8 cellular contexts compared by ENCODE assay signal in the genomic region with DNA sequence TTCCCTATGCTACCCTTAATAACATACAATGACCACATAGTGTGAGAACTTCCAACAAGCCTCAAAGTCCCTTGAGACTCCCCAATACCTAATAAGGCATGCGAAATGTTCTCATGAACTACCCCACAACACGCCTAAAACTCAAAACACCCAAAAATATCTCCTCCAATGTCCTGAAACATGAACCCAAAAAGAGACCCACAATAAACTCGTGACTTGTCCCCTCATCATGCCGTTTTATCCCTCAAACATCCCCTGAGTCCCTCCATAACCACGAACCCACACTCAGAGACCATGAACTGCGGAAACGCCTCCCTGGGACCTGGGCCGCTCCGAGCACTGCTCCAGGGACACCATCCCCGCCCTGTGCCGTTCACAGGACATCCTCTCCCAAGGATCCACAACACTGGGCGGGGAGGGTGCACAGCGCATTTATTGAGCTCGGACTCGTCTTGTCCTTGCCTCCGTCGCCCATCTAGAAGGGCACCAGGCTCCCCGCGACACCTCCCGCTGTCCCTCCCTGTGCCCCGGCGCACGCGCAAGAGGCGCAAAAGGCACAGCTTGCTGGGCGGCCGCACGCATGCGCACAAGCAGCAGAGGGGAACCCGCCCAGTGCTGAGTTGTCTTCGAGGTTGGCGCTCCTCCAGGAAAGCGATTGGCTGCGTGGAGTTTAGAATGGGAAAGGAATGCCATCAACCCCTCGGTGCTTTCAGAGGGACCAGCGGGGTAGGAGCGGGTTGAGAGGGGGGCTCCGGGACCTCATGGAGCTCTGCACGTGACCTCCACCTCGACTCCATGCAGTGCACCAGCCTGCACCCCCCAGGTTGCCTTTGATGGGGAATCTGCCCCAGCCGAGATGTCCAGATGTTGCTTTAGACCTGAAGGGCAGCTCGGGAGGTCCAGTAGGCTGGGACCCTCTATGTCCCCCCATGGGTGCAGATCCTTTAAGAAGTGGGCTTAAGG. TPM values are rescaled to one million over a fixed set of nuclear protein-coding genes. Genes with fewer than 3 reads are reported as not detected.
DNase-seq lines count a peak whose midpoint lies in the region; ATAC-seq and TF ChIP-seq lines count a peak whose summit lies in the region.

No MANE protein-coding gene starts in this region.

- H3K4ac ChIP-seq in mesendoderm (ENCODE audit: low read depth, low read length) = no peak overlapping the region

- no peaks in the 10 kb centered on the region for H3K27me3 Mint-ChIP-seq in activated CD8-positive, alpha-beta T cell treated with anti-CD3 and anti-CD28 coated beads for 36 hours

- DNase-seq in NCI-H526 (lab: John Stamatoyannopoulos, UW) = peak; percentile 79 to 97
- DNase-seq in activated CD8-positive, alpha-beta T cell treated with anti-CD3 and anti-CD28 coated beads for 36 hours = peak; percentile 85
- DNase-seq in mesendoderm = peak; percentile 52
- peak; percentile 56 for DNase-seq in stimulated activated CD8-positive, alpha-beta memory T cell treated with anti-CD3 and anti-CD28 coated beads, Interleukin-15, amount 100 ng/mL, for 24 hours (ENCODE audit: low read depth)
- DNase-seq in GDM1 (lab: John Stamatoyannopoulos, UW) = no peak

- H3K36me3 ChIP-seq in ES-I3 (ENCODE audit: insufficient read depth, low read length) = no peaks in the 10 kb centered on the region
- H3K36me3 ChIP-seq in duodenal mucosa (ENCODE audit: control insufficient read depth in 1 of 2, insufficient read depth in 2 of 2, low read length in 2 of 2) = no peaks in the 10 kb centered on the region
- H3K36me3 ChIP-seq in mesendoderm (ENCODE audit: control insufficient read depth, insufficient read depth, low read length) = no peaks in the 10 kb centered on the region

- H2BK120ac ChIP-seq in mesendoderm (ENCODE audit: low read depth, low read length) = no peak overlapping the region

- WGBS in mesendoderm (ENCODE audit: extremely low coverage, insufficient coverage, low lambda C conversion rate) = 100% methylated on average over 2 of the region's 42 CpGs

- H3K9me3 ChIP-seq in ES-I3 (ENCODE audit: control insufficient read depth, insufficient read depth, low read length) (no peaks in the 10 kb centered on the region), duodenal mucosa (ENCODE audit: control insufficient read depth in 1 of 2, low read length in 2 of 2) (no peaks in the 10 kb centered on the region)

- H4K8ac ChIP-seq in mesendoderm (ENCODE audit: low read depth, low read length) = no peak overlapping the region

- no peaks in the 10 kb centered on the region for H3K9me3 Mint-ChIP-seq in activated CD8-positive, alpha-beta T cell treated with anti-CD3 and anti-CD28 coated beads for 36 hours

- H3K27me3 ChIP-seq in duodenal mucosa (ENCODE audit: control insufficient read depth in 1 of 2, insufficient read depth in 2 of 2, low read length in 2 of 2) (no peaks in the 10 kb centered on the region), mesendoderm (ENCODE audit: insufficient read depth, low read length, poor library complexity) (no peaks in the 10 kb centered on the region)

- intact Hi-C loops in activated CD8-positive, alpha-beta T cell treated with anti-CD3 and anti-CD28 coated beads for 36 hours (cut with micrococcal nuclease) = no loop called here

- H2BK5ac ChIP-seq in mesendoderm (ENCODE audit: low read length) = no peak overlapping the region

- H3K9ac ChIP-seq in ES-I3 (ENCODE audit: low read depth, low read length) (peak overlapping the region; percentile 54; the same call in 1 of the 2 replicates), duodenal mucosa (ENCODE audit: low read depth in 1 of 2, low read length in 2 of 2) (peak overlapping the region; percentile 62 to 80), mesendoderm (ENCODE audit: low read length) (no peak overlapping the region)

- ATAC-seq in HG02678 (IDR thresholded peaks at IDR 0.05; ENCODE audit: unreplicated experiment) = peak; percentile 78
- peak; percentile 99 for ATAC-seq in activated CD8-positive, alpha-beta T cell treated with anti-CD3 and anti-CD28 coated beads for 36 hours

- H3K23ac ChIP-seq in mesendoderm (ENCODE audit: low read length) = no peak overlapping the region

- peak overlapping the region; percentile 76 to 81 for H3K4me3 ChIP-seq in duodenal mucosa (ENCODE audit: low read depth in 1 of 2, low read length in 2 of 2)
- no peak overlapping the region for H3K4me3 ChIP-seq in mesendoderm (ENCODE audit: low read length)

- TF ChIP-seq CTCF in activated CD8-positive, alpha-beta T cell treated with anti-CD3 and anti-CD28 coated beads for 36 hours (IDR thresholded peaks at IDR 0.05) = no peak

- H2BK15ac ChIP-seq in mesendoderm (replicated peaks; ENCODE audit: low read depth) = no peak overlapping the region

- H3K36me3 Mint-ChIP-seq in activated CD8-positive, alpha-beta T cell treated with anti-CD3 and anti-CD28 coated beads for 36 hours (ENCODE audit: low read depth) = no peaks in the 10 kb centered on the region

- H3K18ac ChIP-seq in mesendoderm (ENCODE audit: low read length) = no peak overlapping the region

- peak overlapping the region; percentile 43 for H3K27ac Mint-ChIP-seq in activated CD8-positive, alpha-beta T cell treated with anti-CD3 and anti-CD28 coated beads for 36 hours

- peak overlapping the region; percentile 35 for H3K27ac ChIP-seq in duodenal mucosa (ENCODE audit: low read depth, low read length)
- no peak overlapping the region for H3K27ac ChIP-seq in mesendoderm (ENCODE audit: low read depth, low read length)

- H3K4me1 ChIP-seq in ES-I3 (ENCODE audit: insufficient read depth, low read length) (peaks cover 17% of the 10 kb centered on the region; the same call in 1 of the 2 replicates), duodenal mucosa (ENCODE audit: control insufficient read depth in 1 of 2, insufficient read depth in 2 of 2, low read length in 2 of 2) (peaks cover 36 to 41% of the 10 kb centered on the region in 2 donors), mesendoderm (ENCODE audit: control insufficient read depth, low read depth, low read length) (peaks cover 3% of the 10 kb centered on the region)

- POLR2A ChIA-PET in activated CD8-positive, alpha-beta T cell treated with anti-CD3 and anti-CD28 coated beads for 36 hours (lab: Charles Lee) = interaction anchor here (0.5 to 1.1 kb wide), 2 partner anchors 30 to 229 kb away, joined by 3 read pairs; partner anchors contain the start of gene FXYD5

- no peak overlapping the region for H3K4me2 ChIP-seq in mesendoderm (ENCODE audit: low read length)

- H3K4me1 Mint-ChIP-seq in activated CD8-positive, alpha-beta T cell treated with anti-CD3 and anti-CD28 coated beads for 36 hours (ENCODE audit: low read depth) = peaks cover 10% of the 10 kb centered on the region

- no peak overlapping the region for H2AK5ac ChIP-seq in mesendoderm (ENCODE audit: low read length)

- peak overlapping the region; percentile 73 for H3K4me3 Mint-ChIP-seq in activated CD8-positive, alpha-beta T cell treated with anti-CD3 and anti-CD28 coated beads for 36 hours

- no peaks in the 10 kb centered on the region for H3K79me1 ChIP-seq in mesendoderm (ENCODE audit: low read length)

- CTCF ChIA-PET in activated CD8-positive, alpha-beta T cell treated with anti-CD3 and anti-CD28 coated beads for 36 hours (lab: Charles Lee) = interaction anchor here (0.6 to 2.3 kb wide), 10 partner anchors 8 to 60 kb away, joined by 3 to 12 read pairs (median 5); partner anchors contain the start of genes FXYD5 and LGI4

- H4K5ac ChIP-seq in mesendoderm (ENCODE audit: low read length) = no peak overlapping the region

- no peaks in the 10 kb centered on the region for H3K79me2 ChIP-seq in mesendoderm (ENCODE audit: control insufficient read depth, insufficient read depth, low read length)

- peak overlapping the region; percentile 3 for H3K56ac ChIP-seq in mesendoderm (ENCODE audit: low read length)

RNA-seq across cellular contexts. Expression of gene FXYD3, which starts 8.8 kb away (rescaled TPM):
- not detected for total RNA-seq in activated CD8-positive, alpha-beta T cell treated with anti-CD3 and anti-CD28 coated beads for 36 hours
- 0.10 TPM for polyA plus RNA-seq in mesendoderm (2013, experiment 1 of 2)
- polyA plus RNA-seq in mesendoderm (2013, experiment 2 of 2) = 0.10 TPM

RNA-seq across cellular contexts. Expression of gene LGI4, which starts 10.5 kb away (rescaled TPM):
- total RNA-seq in activated CD8-positive, alpha-beta T cell treated with anti-CD3 and anti-CD28 coated beads for 36 hours = under 1 TPM; 0.25 to 0.27 TPM
- 0.34 TPM for polyA plus RNA-seq in mesendoderm (2013, experiment 1 of 2)
- polyA plus RNA-seq in mesendoderm (2013, experiment 2 of 2) = 0.49 TPM

RNA-seq across cellular contexts. Expression of gene FXYD1, which starts 14.2 kb away (rescaled TPM):
- total RNA-seq in activated CD8-positive, alpha-beta T cell treated with anti-CD3 and anti-CD28 coated beads for 36 hours = 1 to 10 TPM in 1 of 2 experiments, not detected in 1; 1.9 TPM
- polyA plus RNA-seq in mesendoderm (2013, experiment 1 of 2) = 3.2 TPM
- polyA plus RNA-seq in mesendoderm (2013, experiment 2 of 2) = 3.1 TPM

RNA-seq across cellular contexts. Expression of gene FXYD7, which starts 18.7 kb away (rescaled TPM):
- total RNA-seq in activated CD8-positive, alpha-beta T cell treated with anti-CD3 and anti-CD28 coated beads for 36 hours = under 1 TPM in 1 of 2 experiments, not detected in 1; 0.38 TPM
- 3.8 TPM for polyA plus RNA-seq in mesendoderm (2013, experiment 1 of 2)
- 4.5 TPM for polyA plus RNA-seq in mesendoderm (2013, experiment 2 of 2)

RNA-seq across cellular contexts. Expression of gene FXYD5, which starts 30.2 kb away (rescaled TPM):
- 100 to 1,000 TPM; 225 to 241 TPM for total RNA-seq in activated CD8-positive, alpha-beta T cell treated with anti-CD3 and anti-CD28 coated beads for 36 hours
- polyA plus RNA-seq in mesendoderm (2013, experiment 1 of 2) = 130 TPM
- 134 TPM for polyA plus RNA-seq in mesendoderm (2013, experiment 2 of 2)
